In the genomic region with DNA sequence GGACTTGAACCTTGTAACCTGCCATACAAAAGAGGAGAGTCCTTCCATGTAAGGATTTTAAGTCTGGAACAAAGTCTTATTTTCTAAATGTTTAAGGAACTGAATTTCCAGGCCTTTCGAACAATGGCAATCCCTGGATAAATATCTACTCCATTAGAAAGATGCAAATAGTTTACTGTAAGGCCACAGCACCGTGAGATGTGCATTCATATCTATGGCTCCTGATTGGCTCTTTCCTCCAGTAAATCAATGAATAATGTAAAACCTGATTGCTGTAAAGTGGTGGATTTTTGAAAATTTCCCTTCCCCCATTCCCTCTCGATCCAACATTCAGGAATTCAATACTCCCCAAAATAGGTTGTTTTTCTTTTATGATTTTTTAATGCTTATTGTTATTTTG, we compare ENCODE assay signal across 23 cellular contexts.
A peak's percentile ranks its signal among the peaks of the same experiment; 100 is the strongest.
DNase-seq lines count a peak whose midpoint lies in the region; ATAC-seq and TF ChIP-seq lines count a peak whose summit lies in the region.
"Had no signal": no experiment of that assay in that cellular context is flagged by ENCODE, and none has a peak within 500 bp of the region (broad histone marks: within the 10 kb centered on the region; RNA-seq: fewer than 3 reads in every experiment).

No MANE protein-coding gene starts in this region.

- H4K20me1 ChIP-seq in KMS-11 (ENCODE audit: insufficient read depth): no peaks in the 10 kb centered on the region

- intact Hi-C loops in A673 (cut with micrococcal nuclease; ENCODE audit: unreplicated experiment): loop anchor here (5.0 kb wide), 2 partner anchors 274 to 404 kb away; a partner anchor contains a TSS

- ATAC-seq in GM18520 (IDR thresholded peaks at IDR 0.05; ENCODE audit: unreplicated experiment) (no peak), HG03439 (IDR thresholded peaks at IDR 0.05; ENCODE audit: unreplicated experiment) (no peak)
- ATAC-seq: A549, upper lobe of right lung had no signal

- H3K4me1 ChIP-seq in A673 (ENCODE audit: insufficient read depth, low read length, poor library complexity, severe bottlenecking) (peaks cover 29% of the 10 kb centered on the region), KMS-11 (ENCODE audit: low read depth, poor library complexity, severe bottlenecking) (peaks cover 51% of the 10 kb centered on the region)
- H3K4me1 ChIP-seq: A549, parathyroid adenoma had no signal

- CTCF ChIA-PET in A673 (lab: Charles Lee): no interaction called here

- POLR2A ChIA-PET in A673 (lab: Charles Lee; ENCODE audit: low non-redundant PET): interaction anchor here (0.9 kb wide), 1 partner anchor 305 kb away, joined by 4 read pairs; no protein-coding TSS in a partner anchor

- no peak overlapping the region for H3K9ac ChIP-seq in KMS-11
- H3K9ac ChIP-seq: BLaER1 treated with 17β-estradiol and CSF1 and Interleukin-3, amounts not matched to agents 10 nM and 100 nM; parathyroid adenoma had no signal

- H3K27me3 ChIP-seq in A673 (replicated peaks; ENCODE audit: insufficient read depth, low read depth, low read length, poor library complexity): no peaks in the 10 kb centered on the region
- H3K27me3 ChIP-seq in KMS-11 (ENCODE audit: insufficient read depth, low read depth): no peaks in the 10 kb centered on the region
- peaks cover 5% of the 10 kb centered on the region for H3K27me3 ChIP-seq in layer of hippocampus (ENCODE audit: control insufficient read depth, insufficient read depth, low read length)

- peak overlapping the region; percentile 22; the same call in 1 of the 2 replicates for H3K4me2 ChIP-seq in KMS-11
- H3K4me2 ChIP-seq: A549; BLaER1 treated with 17β-estradiol and CSF1 and Interleukin-3, amounts not matched to agents 10 nM and 100 nM had no signal

- no TSS peak for BruUV-seq in A673 (replicated peaks; lab: Mats Ljungman, UMichigan)

- peaks cover under 1% of the 10 kb centered on the region; the same call in 1 of the 2 replicates for H3K79me2 ChIP-seq in KMS-11 (ENCODE audit: insufficient read depth, low read depth)
- H3K79me2 ChIP-seq: parathyroid adenoma had no signal

- TF ChIP-seq CTCF in A673 (conservative IDR thresholded peaks at IDR 0.05; ENCODE audit: low read depth, low read length) (no peak), KMS-11 (conservative IDR thresholded peaks at IDR 0.05; ENCODE audit: low read depth, low read length) (no peak)

- H3K27ac ChIP-seq in A673 (ENCODE audit: low read depth, low read length, poor library complexity, severe bottlenecking) (peak overlapping the region; percentile 94), KMS-11 (no peak overlapping the region), layer of hippocampus (ENCODE audit: low read depth, low read length) (peak overlapping the region; percentile 97)
- H3K27ac ChIP-seq: A549; BLaER1 treated with 17β-estradiol and CSF1 and Interleukin-3, amounts not matched to agents 10 nM and 100 nM; cardiac muscle cell; esophagus squamous epithelium; parathyroid adenoma; RWPE1; upper lobe of right lung had no signal

- no peaks in the 10 kb centered on the region for H3K36me3 ChIP-seq in A673 (ENCODE audit: insufficient read depth, low read length, poor library complexity, severe bottlenecking)
- H3K36me3 ChIP-seq in KMS-11 (ENCODE audit: insufficient read depth): no peaks in the 10 kb centered on the region
- H3K36me3 ChIP-seq: BLaER1 treated with 17β-estradiol and CSF1 and Interleukin-3, amounts not matched to agents 10 nM and 100 nM; cardiac muscle cell; esophagus squamous epithelium; upper lobe of right lung had no signal

- H2AFZ ChIP-seq in KMS-11 (ENCODE audit: low read depth): peak overlapping the region; percentile 16; the same call in 1 of the 2 replicates
- H2AFZ ChIP-seq: parathyroid adenoma had no signal

- no peak for DNase-seq in A673 (ENCODE audit: low spot score)
- DNase-seq in astrocyte of the hippocampus (ENCODE audit: low read depth, low spot score): peak; percentile 61
- DNase-seq in GM03348 (ENCODE audit: low spot score): no peak
- DNase-seq in occipital lobe (lab: John Stamatoyannopoulos, UW): no peak
- DNase-seq: activated CD4-positive, alpha-beta T cell treated with anti-CD3 and anti-CD28 coated beads for 1 hour; activated naive CD8-positive, alpha-beta T cell treated with anti-CD3 and anti-CD28 coated beads for 36 hours; effector CD8-positive, alpha-beta T cell; esophagus squamous epithelium; HCEC 1CT; immature natural killer cell; IMR-90; NCI-H2029; stimulated activated CD4-positive, alpha-beta T cell treated with anti-CD3 and anti-CD28 coated beads, Interleukin-2, amount 100 ng/mL, for 24 hours; upper lobe of right lung had no signal

- H3K4me3 ChIP-seq in A673 (ENCODE audit: low read depth, low read length, poor library complexity, severe bottlenecking) (peak overlapping the region; percentile 64), KMS-11 (IDR thresholded peaks at IDR 0.05; ENCODE audit: insufficient read depth, low read depth, low read length) (no peak overlapping the region)
- H3K4me3 ChIP-seq: A549; BLaER1 treated with 17β-estradiol and CSF1 and Interleukin-3, amounts not matched to agents 10 nM and 100 nM; cardiac muscle cell; upper lobe of right lung had no signal

- no peaks in the 10 kb centered on the region for H3K9me3 ChIP-seq in A673 (ENCODE audit: low read depth, low read length, poor library complexity, severe bottlenecking)
- H3K9me3 ChIP-seq: A549, esophagus squamous epithelium, upper lobe of right lung had no signal
